19 cellular contexts compared by ENCODE assay signal in genomic region chr13:112897956-112898785, GRCh38.
"Had no signal": no experiment of that assay in that cellular context is flagged by ENCODE, and none has a peak within 500 bp of the region (broad histone marks: within the 10 kb centered on the region; RNA-seq: fewer than 3 reads in every experiment).

No MANE protein-coding gene starts in this region.

- H3K4me3 ChIP-seq: body of pancreas, hepatocyte, neural progenitor cell, pancreas, thyroid gland had no signal

- H3K36me3 ChIP-seq: neural progenitor cell, pancreas, thyroid gland had no signal

- ATAC-seq: activated CD8-positive, alpha-beta T cell treated with anti-CD3 and anti-CD28 coated beads for 36 hours; body of pancreas; effector memory CD8-positive, alpha-beta T cell; left colon; pancreas had no signal

- DNase-seq: activated CD4-positive, alpha-beta T cell treated with anti-CD3 and anti-CD28 coated beads for 48 hours; activated CD4-positive, CD25-positive, alpha-beta regulatory T cell; activated CD8-positive, alpha-beta T cell treated with anti-CD3 and anti-CD28 coated beads for 36 hours; activated T-cell treated with anti-CD3 and anti-CD28 coated beads, Interleukin-2, amount 50 U/mL, for 24 hours; amygdala; caudate nucleus; effector memory CD8-positive, alpha-beta T cell; mammary epithelial cell; SK-N-SH; stimulated activated CD4-positive, alpha-beta T cell treated with anti-CD3 and anti-CD28 coated beads, Interleukin-12 subunit alpha, Interleukin-12 subunit beta, amount 100 ng/mL, for 4 hours; stimulated activated CD4-positive, alpha-beta T cell treated with anti-CD3 and anti-CD28 coated beads, Interleukin-1b, Interleukin-23, amount 100 ng/mL, for 48 hours; stimulated activated CD8-positive, alpha-beta memory T cell treated with anti-CD3 and anti-CD28 coated beads, Interleukin-4, amount 100 ng/mL, for 48 hours; stimulated activated naive CD4-positive, alpha-beta T cell; thyroid gland had no signal

- H3K9me3 ChIP-seq: body of pancreas, pancreas, SK-N-SH, thyroid gland had no signal

- H3K27ac ChIP-seq: body of pancreas, hepatocyte, neural progenitor cell, pancreas, thyroid gland had no signal

- H3K27me3 ChIP-seq: body of pancreas, hepatocyte, neural progenitor cell, pancreas, thyroid gland had no signal
